Comparison of ENCODE assay signal across 21 cellular contexts in the genomic region with DNA sequence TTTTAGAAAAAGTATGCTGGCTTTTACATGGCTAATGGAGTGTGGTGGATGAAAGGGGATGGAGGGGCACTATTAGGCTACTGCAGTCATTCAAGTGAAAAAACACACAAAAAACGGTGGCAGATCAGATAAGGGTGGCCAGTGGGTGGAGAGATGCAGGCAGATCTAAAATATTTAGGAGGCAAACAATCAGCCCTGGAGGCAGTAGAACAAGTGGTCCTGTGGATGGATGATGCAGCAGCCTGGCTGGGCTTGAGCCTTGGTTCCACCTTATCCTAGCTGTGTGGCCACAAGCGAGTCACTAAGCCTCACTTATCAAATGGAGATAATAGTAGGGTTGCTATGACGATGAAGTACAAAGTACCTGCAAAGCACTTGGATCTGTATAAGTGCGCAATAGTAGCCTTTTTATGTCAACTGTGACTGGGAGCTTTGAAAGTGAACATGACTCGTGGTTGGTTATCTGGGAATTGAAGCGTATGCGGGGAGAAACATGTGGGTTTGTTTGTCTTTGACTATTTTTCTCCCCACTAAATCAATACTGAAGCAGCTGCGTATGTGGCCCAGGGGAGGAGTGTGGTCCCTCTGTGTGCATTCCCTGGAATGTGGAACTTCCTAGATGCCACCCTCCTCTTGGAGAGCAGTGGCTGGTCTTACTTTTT. TPM values are rescaled to one million over a fixed set of nuclear protein-coding genes. Genes with fewer than 3 reads are reported as not detected.
DNase-seq lines count a peak whose midpoint lies in the region; ATAC-seq, FAIRE-seq and TF ChIP-seq lines count a peak whose summit lies in the region.
"Had no signal": no experiment of that assay in that cellular context is flagged by ENCODE, and none has a peak within 500 bp of the region (broad histone marks: within the 10 kb centered on the region; RNA-seq: fewer than 3 reads in every experiment).

No MANE protein-coding gene starts in this region.

- WGBS in SK-N-SH (ENCODE audit: low lambda C conversion rate) = 44% methylated on average over 8 of the region's 8 CpGs
- 9 to 49% (median 19%) methylated on average over 8 of the region's 8 CpGs for WGBS in small intestine, 3 donors

- H3K9me3 ChIP-seq in SK-N-SH (no peaks in the 10 kb centered on the region), small intestine (ENCODE audit: control insufficient read depth, low read depth) (no peaks in the 10 kb centered on the region)
- H3K9me3 ChIP-seq: prostate gland had no signal

- no peak overlapping the region for H3K9ac ChIP-seq in SK-N-SH
- H3K9ac ChIP-seq: BLaER1 had no signal

- H3K79me2 ChIP-seq in SK-N-SH (ENCODE audit: insufficient read depth) = no peaks in the 10 kb centered on the region

- no peak for TF ChIP-seq CTCF in SK-N-SH (IDR thresholded peaks at IDR 0.05)

- CTCF ChIA-PET in SK-N-SH (lab: Yijun Ruan, JAX) = interaction anchor here (1.2 to 2.4 kb wide), 4 partner anchors 9 to 20 kb away, joined by 3 to 6 read pairs (median 4); a partner anchor contains a TSS

- H3K36me3 ChIP-seq in SK-N-SH (replicated peaks in 1 of 2; ENCODE audit: control insufficient read depth in 1 of 2, insufficient read depth in 2 of 2, low read length in 1 of 2) (peaks cover 0 to 10% of the 10 kb centered on the region in 2 experiments), small intestine (ENCODE audit: control insufficient read depth in 2 of 2, insufficient read depth in 2 of 2, low read length in 2 of 2) (no peaks in the 10 kb centered on the region)
- H3K36me3 ChIP-seq: BLaER1, prostate gland had no signal

- no peak for FAIRE-seq in small intestine (lab: Jason Lieb, UNC)
- FAIRE-seq: D721Med had no signal

- POLR2A ChIA-PET in SK-N-SH (lab: Yijun Ruan, JAX) = no interaction called here

- no peaks in the 10 kb centered on the region for H3F3A ChIP-seq in SK-N-SH (replicated peaks; ENCODE audit: insufficient read depth)

- H3K27me3 ChIP-seq in SK-N-SH (ENCODE audit: insufficient read depth) (no peaks in the 10 kb centered on the region), small intestine (ENCODE audit: control insufficient read depth in 2 of 2, insufficient read depth in 2 of 2, low read length in 2 of 2) (peaks cover 0 to 3% of the 10 kb centered on the region in 2 donors)
- H3K27me3 ChIP-seq: BLaER1 had no signal

- no peaks in the 10 kb centered on the region for H3K9me2 ChIP-seq in SK-N-SH

- H3K4me3 ChIP-seq in SK-N-SH (ENCODE audit: low read depth in 2 of 2, low read length in 1 of 2) (no peak overlapping the region), small intestine (ENCODE audit: low read depth in 1 of 2, low read length in 2 of 2) (no peak overlapping the region)
- H3K4me3 ChIP-seq: BLaER1, prostate gland, skin epidermis had no signal

- DNase-seq in SK-N-SH = peak; percentile 63
- DNase-seq in NCI-H345 (lab: John Stamatoyannopoulos, UW) = peak; percentile 74
- DNase-seq in small intestine = peak; percentile 44
- DNase-seq in NCI-H2227 (lab: John Stamatoyannopoulos, UW; ENCODE audit: unreplicated experiment) = no peak
- no peak for DNase-seq in T-helper 2 cell
- DNase-seq: activated CD8-positive, alpha-beta memory T cell treated with anti-CD3 and anti-CD28 coated beads for 24 hours; activated naive CD4-positive, alpha-beta T cell treated with anti-CD3 and anti-CD28 coated beads, Interleukin-2, amount 10 ng/mL, durations not matched to agents 7 days and 5 days; activated T-cell treated with anti-CD3 and anti-CD28 coated beads, Interleukin-2, amount 50 U/mL, for 4 hours; aorta; effector CD8-positive, alpha-beta T cell; GF-D8; naive thymus-derived CD8-positive, alpha-beta T cell; NCI-H446; stimulated activated naive CD4-positive, alpha-beta T cell had no signal

- TF ChIP-seq RAD21 in SK-N-SH (IDR thresholded peaks at IDR 0.05; ENCODE audit: low read length) = no peak

- TF ChIP-seq EP300 in SK-N-SH (IDR thresholded peaks at IDR 0.05; ENCODE audit: borderline replicate concordance in 1 of 2, low read depth in 1 of 2, low read length in 1 of 2) = no peak

- no peak overlapping the region for H2AFZ ChIP-seq in SK-N-SH (ENCODE audit: low read depth)

- no peaks in the 10 kb centered on the region for H4K20me1 ChIP-seq in SK-N-SH (ENCODE audit: insufficient read depth)
- H4K20me1 ChIP-seq: BLaER1 had no signal

- H3K27ac ChIP-seq in SK-N-SH (ENCODE audit: low read depth in 2 of 2, low read length in 1 of 2) (peak overlapping the region in 1 of 2 experiments; percentile 75; a peak in 2 of 4 replicates), cingulate gyrus (ENCODE audit: low read depth, low read length) (peak overlapping the region; percentile 10), small intestine (ENCODE audit: low read depth in 1 of 2, low read length in 1 of 2) (no peak overlapping the region)
- H3K27ac ChIP-seq: BLaER1, prostate gland, skin epidermis had no signal

- no peak overlapping the region for H3K4me2 ChIP-seq in SK-N-SH
- H3K4me2 ChIP-seq: BLaER1 had no signal

- ATAC-seq in SK-N-SH treated with all-trans-retinoic acid at 6 μM for 48 hours = no peak
- no peak for ATAC-seq in GM18519 (IDR thresholded peaks at IDR 0.05; ENCODE audit: low FRiP score, unreplicated experiment)
- ATAC-seq: activated T-cell treated with anti-CD3 and anti-CD28 coated beads, Interleukin-2, amount 50 U/mL, for 4 hours; naive thymus-derived CD8-positive, alpha-beta T cell had no signal

- H3K4me1 ChIP-seq in SK-N-SH (ENCODE audit: control insufficient read depth in 1 of 2, insufficient read depth in 2 of 2, low read depth in 1 of 2, low read length in 1 of 2) (peaks cover 0 to 32% of the 10 kb centered on the region in 2 experiments; a peak in 2 of 4 replicates), small intestine (ENCODE audit: control insufficient read depth in 2 of 2, insufficient read depth in 1 of 2, low read depth in 1 of 2, low read length in 1 of 2) (no peaks in the 10 kb centered on the region)
- H3K4me1 ChIP-seq: BLaER1, prostate gland had no signal

TF ChIP-seq in SK-N-SH, 30 proteins besides CTCF, POLR2A, EP300 and RAD21:
- no peak for TF ChIP-seq ELF1 (IDR thresholded peaks at IDR 0.05)
- no peak for TF ChIP-seq YY1 (IDR thresholded peaks at IDR 0.05; ENCODE audit: low read depth)
- TF ChIP-seq RFX5 (IDR thresholded peaks at IDR 0.05; ENCODE audit: low read length) = no peak
- TF ChIP-seq GATA2 (CRISPR knock-in tag; IDR thresholded peaks at IDR 0.05) = peak; percentile 47

TF ChIP-seq in SK-N-SH treated with all-trans-retinoic acid at 6 μM for 48 hours, 23 proteins besides CTCF, POLR2A, EP300 and RAD21:
- no peak for TF ChIP-seq GLIS3 (CRISPR knock-in tag; IDR thresholded peaks at IDR 0.05)
- no peak for TF ChIP-seq ZNF70 (CRISPR knock-in tag; IDR thresholded peaks at IDR 0.05)

RNA-seq across cellular contexts. Expression of a gene that starts 20.2 kb away (rescaled TPM):
- 4.3 and 10.7 TPM in 2 replicates for polyA plus RNA-seq in SK-N-SH (2012; rRNA removed)
- 7.5 and 14.8 TPM in 2 replicates for polyA plus RNA-seq in SK-N-SH (2012; cell fraction: cytosol; rRNA removed)
- polyA plus RNA-seq in SK-N-SH (2012; cell fraction: nucleus; rRNA removed) = 0.98 and 1.9 TPM in 2 replicates
- 10 to 100 TPM in 1 of 3 donors, under 1 TPM in 1, not detected in 1; 0.81 to 22.7 TPM for polyA plus RNA-seq in small intestine
- polyA plus RNA-seq: naive thymus-derived CD8-positive, alpha-beta T cell had no signal

Comparison
In these comparisons a context has a peak if more than half of its experiments do, and no peak if none do; other contexts are left out.
1. DNase-seq: peak in SK-N-SH (single experiment), NCI-H345 (single experiment) and small intestine (single experiment); none in NCI-H2227 (single experiment) and T-helper 2 cell (0 of 5).